ENCODE assay signal across 1 cellular context in the genomic region with DNA sequence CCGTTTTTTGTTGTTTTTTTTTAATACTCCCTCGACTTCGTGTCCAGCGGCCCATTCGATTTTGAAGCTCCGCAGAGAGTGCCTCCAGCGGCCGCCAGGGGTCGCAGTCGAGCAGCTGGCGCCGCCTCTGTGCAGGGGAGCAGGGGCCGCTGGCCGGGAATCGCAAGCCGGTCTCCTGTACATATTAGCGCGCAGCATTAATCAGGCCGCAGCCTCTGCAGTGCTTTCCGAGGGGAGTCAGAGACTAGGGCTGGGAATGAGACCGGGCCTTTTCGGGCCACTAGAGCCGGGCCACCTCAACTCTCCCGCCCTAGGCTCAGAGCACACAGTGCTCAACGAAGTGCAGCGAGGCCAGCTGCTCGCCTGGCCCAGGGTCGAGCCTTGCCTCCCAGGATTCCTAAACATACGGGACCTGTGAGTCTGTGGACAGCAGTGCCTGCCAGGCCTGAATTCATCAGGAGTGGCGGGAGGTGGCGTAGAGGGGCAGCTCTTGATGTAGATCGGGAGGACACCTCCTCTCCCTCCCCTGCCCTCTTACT.
TF ChIP-seq lines count a peak whose summit lies in the region.

No MANE protein-coding gene starts in this region.

TF ChIP-seq in GM23338, 12 proteins besides CTCF, POLR2A, EP300 and RAD21 (continued from another document):
- TF ChIP-seq, protein P1, sequence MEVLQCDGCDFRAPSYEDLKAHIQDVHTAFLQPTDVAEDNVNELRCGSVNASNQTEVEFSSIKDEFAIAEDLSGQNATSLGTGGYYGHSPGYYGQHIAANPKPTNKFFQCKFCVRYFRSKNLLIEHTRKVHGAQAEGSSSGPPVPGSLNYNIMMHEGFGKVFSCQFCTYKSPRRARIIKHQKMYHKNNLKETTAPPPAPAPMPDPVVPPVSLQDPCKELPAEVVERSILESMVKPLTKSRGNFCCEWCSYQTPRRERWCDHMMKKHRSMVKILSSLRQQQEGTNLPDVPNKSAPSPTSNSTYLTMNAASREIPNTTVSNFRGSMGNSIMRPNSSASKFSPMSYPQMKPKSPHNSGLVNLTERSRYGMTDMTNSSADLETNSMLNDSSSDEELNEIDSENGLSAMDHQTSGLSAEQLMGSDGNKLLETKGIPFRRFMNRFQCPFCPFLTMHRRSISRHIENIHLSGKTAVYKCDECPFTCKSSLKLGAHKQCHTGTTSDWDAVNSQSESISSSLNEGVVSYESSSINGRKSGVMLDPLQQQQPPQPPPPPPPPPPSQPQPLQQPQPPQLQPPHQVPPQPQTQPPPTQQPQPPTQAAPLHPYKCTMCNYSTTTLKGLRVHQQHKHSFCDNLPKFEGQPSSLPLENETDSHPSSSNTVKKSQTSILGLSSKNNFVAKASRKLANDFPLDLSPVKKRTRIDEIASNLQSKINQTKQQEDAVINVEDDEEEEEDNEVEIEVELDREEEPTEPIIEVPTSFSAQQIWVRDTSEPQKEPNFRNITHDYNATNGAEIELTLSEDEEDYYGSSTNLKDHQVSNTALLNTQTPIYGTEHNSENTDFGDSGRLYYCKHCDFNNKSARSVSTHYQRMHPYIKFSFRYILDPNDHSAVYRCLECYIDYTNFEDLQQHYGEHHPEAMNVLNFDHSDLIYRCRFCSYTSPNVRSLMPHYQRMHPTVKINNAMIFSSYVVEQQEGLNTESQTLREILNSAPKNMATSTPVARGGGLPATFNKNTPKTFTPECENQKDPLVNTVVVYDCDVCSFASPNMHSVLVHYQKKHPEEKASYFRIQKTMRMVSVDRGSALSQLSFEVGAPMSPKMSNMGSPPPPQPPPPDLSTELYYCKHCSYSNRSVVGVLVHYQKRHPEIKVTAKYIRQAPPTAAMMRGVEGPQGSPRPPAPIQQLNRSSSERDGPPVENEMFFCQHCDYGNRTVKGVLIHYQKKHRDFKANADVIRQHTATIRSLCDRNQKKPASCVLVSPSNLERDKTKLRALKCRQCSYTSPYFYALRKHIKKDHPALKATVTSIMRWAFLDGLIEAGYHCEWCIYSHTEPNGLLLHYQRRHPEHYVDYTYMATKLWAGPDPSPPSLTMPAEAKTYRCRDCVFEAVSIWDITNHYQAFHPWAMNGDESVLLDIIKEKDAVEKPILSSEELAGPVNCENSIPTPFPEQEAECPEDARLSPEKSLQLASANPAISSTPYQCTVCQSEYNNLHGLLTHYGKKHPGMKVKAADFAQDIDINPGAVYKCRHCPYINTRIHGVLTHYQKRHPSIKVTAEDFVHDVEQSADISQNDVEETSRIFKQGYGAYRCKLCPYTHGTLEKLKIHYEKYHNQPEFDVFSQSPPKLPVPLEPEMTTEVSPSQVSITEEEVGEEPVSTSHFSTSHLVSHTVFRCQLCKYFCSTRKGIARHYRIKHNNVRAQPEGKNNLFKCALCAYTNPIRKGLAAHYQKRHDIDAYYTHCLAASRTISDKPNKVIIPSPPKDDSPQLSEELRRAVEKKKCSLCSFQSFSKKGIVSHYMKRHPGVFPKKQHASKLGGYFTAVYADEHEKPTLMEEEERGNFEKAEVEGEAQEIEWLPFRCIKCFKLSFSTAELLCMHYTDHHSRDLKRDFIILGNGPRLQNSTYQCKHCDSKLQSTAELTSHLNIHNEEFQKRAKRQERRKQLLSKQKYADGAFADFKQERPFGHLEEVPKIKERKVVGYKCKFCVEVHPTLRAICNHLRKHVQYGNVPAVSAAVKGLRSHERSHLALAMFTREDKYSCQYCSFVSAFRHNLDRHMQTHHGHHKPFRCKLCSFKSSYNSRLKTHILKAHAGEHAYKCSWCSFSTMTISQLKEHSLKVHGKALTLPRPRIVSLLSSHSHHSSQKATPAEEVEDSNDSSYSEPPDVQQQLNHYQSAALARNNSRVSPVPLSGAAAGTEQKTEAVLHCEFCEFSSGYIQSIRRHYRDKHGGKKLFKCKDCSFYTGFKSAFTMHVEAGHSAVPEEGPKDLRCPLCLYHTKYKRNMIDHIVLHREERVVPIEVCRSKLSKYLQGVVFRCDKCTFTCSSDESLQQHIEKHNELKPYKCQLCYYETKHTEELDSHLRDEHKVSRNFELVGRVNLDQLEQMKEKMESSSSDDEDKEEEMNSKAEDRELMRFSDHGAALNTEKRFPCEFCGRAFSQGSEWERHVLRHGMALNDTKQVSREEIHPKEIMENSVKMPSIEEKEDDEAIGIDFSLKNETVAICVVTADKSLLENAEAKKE (CRISPR knock-in tag; IDR thresholded peaks at IDR 0.05) = no peak
- no peak for TF ChIP-seq POLR2AphosphoS5 (IDR thresholded peaks at IDR 0.05; ENCODE audit: low read depth)
- TF ChIP-seq STAT1 (IDR thresholded peaks at IDR 0.05; ENCODE audit: unreplicated experiment) = no peak
- TF ChIP-seq EZH2phosphoT487 (IDR thresholded peaks at IDR 0.05; ENCODE audit: unreplicated experiment) = no peak
